ENCODE assay signal across 8 cellular contexts in genomic region chr19:47113446-47114348, GRCh38. TPM values are rescaled to one million over a fixed set of nuclear protein-coding genes. Genes with fewer than 3 reads are reported as not detected.
DNase-seq lines count a peak whose midpoint lies in the region; ATAC-seq and TF ChIP-seq lines count a peak whose summit lies in the region.

TSS of gene ZC3H4 (minus strand) at chr19:47113776. CDS start at chr19:47112584, 1,192 bp downstream.

- H3K27ac ChIP-seq in SK-N-MC: peak within 1 kb of the TSS; percentile 99
- peak within 1 kb of the TSS; percentile 99 for H3K27ac ChIP-seq in neural progenitor cell

- peak; percentile 34 for ATAC-seq in GM21737 (IDR thresholded peaks at IDR 0.05; ENCODE audit: unreplicated experiment)

- H3K4me1 Mint-ChIP-seq in activated naive CD4-positive, alpha-beta T cell treated with anti-CD3 and anti-CD28 coated beads for 36 hours (ENCODE audit: low read depth): peaks cover 22% of the 10 kb centered on the region
- H3K4me1 Mint-ChIP-seq in neural progenitor cell: peaks cover 30% of the 10 kb centered on the region

- intact Hi-C loops in activated naive CD4-positive, alpha-beta T cell treated with anti-CD3 and anti-CD28 coated beads for 36 hours (cut with micrococcal nuclease): loop anchor here (1.0 to 5.0 kb wide), 12 partner anchors 17 to 325 kb away; partner anchors contain the start of genes AP2S1, ARHGAP35, CCDC9 and SAE1

- H3K9me3 ChIP-seq in SK-N-MC (ENCODE audit: low read depth, low read length) (no peaks in the 10 kb centered on the region), neural progenitor cell (ENCODE audit: low read depth) (no peaks in the 10 kb centered on the region)

- no peaks in the 10 kb centered on the region for H3K9me3 Mint-ChIP-seq in activated naive CD4-positive, alpha-beta T cell treated with anti-CD3 and anti-CD28 coated beads for 36 hours
- H3K9me3 Mint-ChIP-seq in neural progenitor cell: no peaks in the 10 kb centered on the region

- peak; percentile 93 for DNase-seq in CMK (ENCODE audit: low read depth)
- DNase-seq in NCI-H1092 (lab: John Stamatoyannopoulos, UW): peak; percentile 87
- DNase-seq in SK-N-MC (ENCODE audit: low read depth, low spot score): no peak
- peak; percentile 99 for DNase-seq in activated naive CD4-positive, alpha-beta T cell treated with anti-CD3 and anti-CD28 coated beads for 36 hours
- DNase-seq in foreskin melanocyte: peak; percentile 86
- peak; percentile 97 for DNase-seq in neural progenitor cell (ENCODE audit: low spot score)
- peak; percentile 82 for DNase-seq in stromal cell of bone marrow (ENCODE audit: low read depth)

- H3K9ac ChIP-seq in SK-N-MC (ENCODE audit: insufficient read length): peak within 1 kb of the TSS; percentile 100
- H3K9ac ChIP-seq in neural progenitor cell: peak within 1 kb of the TSS; percentile 99

- H3K36me3 ChIP-seq in SK-N-MC (ENCODE audit: insufficient read depth, low read length) (peaks cover 19% of the 10 kb centered on the region), neural progenitor cell (no peaks in the 10 kb centered on the region)

- H4K20me1 ChIP-seq in neural progenitor cell (ENCODE audit: low read depth): no peaks in the 10 kb centered on the region

- peaks cover 29% of the 10 kb centered on the region for H3K36me3 Mint-ChIP-seq in activated naive CD4-positive, alpha-beta T cell treated with anti-CD3 and anti-CD28 coated beads for 36 hours (ENCODE audit: low read depth)
- H3K36me3 Mint-ChIP-seq in neural progenitor cell: peaks cover 10% of the 10 kb centered on the region

- peaks cover 18% of the 10 kb centered on the region for H3K4me1 ChIP-seq in neural progenitor cell

- peak within 1 kb of the TSS; percentile 83 for H2AFZ ChIP-seq in neural progenitor cell (replicated peaks)

- peak within 1 kb of the TSS; percentile 99 for H3K4me3 Mint-ChIP-seq in activated naive CD4-positive, alpha-beta T cell treated with anti-CD3 and anti-CD28 coated beads for 36 hours
- H3K4me3 Mint-ChIP-seq in neural progenitor cell: peak within 1 kb of the TSS; percentile 97

- H3K4me2 ChIP-seq in neural progenitor cell: peak within 1 kb of the TSS; percentile 88

- peaks cover 36% of the 10 kb centered on the region for H3K79me2 ChIP-seq in neural progenitor cell (ENCODE audit: low read depth)

- no peak for TF ChIP-seq CTCF in neural progenitor cell (IDR thresholded peaks at IDR 0.05)

- H3F3A ChIP-seq in neural progenitor cell (ENCODE audit: low read depth): peaks cover 35% of the 10 kb centered on the region

- peak within 1 kb of the TSS; percentile 100 for H3K27ac Mint-ChIP-seq in activated naive CD4-positive, alpha-beta T cell treated with anti-CD3 and anti-CD28 coated beads for 36 hours
- H3K27ac Mint-ChIP-seq in neural progenitor cell: peak within 1 kb of the TSS; percentile 99

- H3K4me3 ChIP-seq in SK-N-MC: peak within 1 kb of the TSS; percentile 94
- H3K4me3 ChIP-seq in neural progenitor cell: peak within 1 kb of the TSS; percentile 97

- no peaks in the 10 kb centered on the region for H3K27me3 ChIP-seq in neural progenitor cell

- no peaks in the 10 kb centered on the region for H3K27me3 Mint-ChIP-seq in activated naive CD4-positive, alpha-beta T cell treated with anti-CD3 and anti-CD28 coated beads for 36 hours (ENCODE audit: low read depth)
- peaks cover 5% of the 10 kb centered on the region for H3K27me3 Mint-ChIP-seq in neural progenitor cell (ENCODE audit: insufficient read depth, low read depth)

- CTCF ChIA-PET in activated naive CD4-positive, alpha-beta T cell treated with anti-CD3 and anti-CD28 coated beads for 36 hours (lab: Charles Lee): interaction anchor here (0.6 to 4.2 kb wide), 11 partner anchors 10 to 130 kb away, joined by 3 to 24 read pairs (median 6); partner anchors contain the start of gene SAE1

RNA-seq across cellular contexts. Expression of gene ZC3H4, which starts in this region (rescaled TPM):
- 10 to 100 TPM; 46.0 to 48.8 TPM for total RNA-seq in activated naive CD4-positive, alpha-beta T cell treated with anti-CD3 and anti-CD28 coated beads for 36 hours
- 19.1 and 29.1 TPM in 2 replicates for total RNA-seq in neural progenitor cell (ENCODE audit: low replicate concordance)
